In the genomic region with DNA sequence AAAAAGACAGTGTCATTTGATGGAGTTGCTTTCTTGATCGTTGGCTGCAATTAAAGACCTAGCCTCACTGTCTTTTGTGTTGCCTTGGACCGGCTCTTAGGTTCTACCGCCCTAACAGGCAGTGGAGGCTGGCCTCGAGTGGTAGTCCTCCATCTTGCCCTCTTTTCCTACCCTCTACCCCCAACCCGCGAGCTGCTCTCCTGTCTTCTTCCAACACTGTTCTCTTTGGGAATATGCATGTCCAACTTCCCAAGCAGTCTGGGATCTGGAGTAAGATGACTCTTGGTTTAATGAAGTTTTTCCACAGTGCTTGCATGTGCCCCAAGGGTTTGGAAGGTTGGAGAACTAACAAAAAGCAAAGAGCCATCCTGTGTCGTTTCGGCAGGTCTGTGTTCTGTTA, we compare ENCODE assay signal across 8 cellular contexts. TPM values are rescaled to one million over a fixed set of nuclear protein-coding genes. Genes with fewer than 3 reads are reported as not detected.
DNase-seq lines count a peak whose midpoint lies in the region; ATAC-seq and TF ChIP-seq lines count a peak whose summit lies in the region.
"Not testable (repeated sequence)": the region's sequence is repeated elsewhere in the genome, so short reads cannot be mapped to it uniquely, and the experiment has no call there.

No MANE protein-coding gene starts in this region.

- H3K56ac ChIP-seq in H9 (ENCODE audit: insufficient read length, low read depth, low read length): not testable (repeated sequence)

- not testable (repeated sequence) for H2BK20ac ChIP-seq in H9 (ENCODE audit: low read depth, low read length, poor library complexity, severe bottlenecking)

- not testable (repeated sequence) for ATAC-seq in activated T-helper 17 cell treated with anti-CD3 and anti-CD28 coated beads, Interleukin-2, amount 50 U/mL, for 72 hours (replicated peaks); stimulated activated naive B cell treated with anti-CD40 and anti-IgM and Interleukin-4, amounts not matched to agents 10 μg/mL and 1 μg/mL and 100 μg/mL, for 72 hours (replicated peaks)

- H2AK5ac ChIP-seq in H9 (ENCODE audit: insufficient read length, low read length): not testable (repeated sequence)

- H3K9me3 ChIP-seq in H9 (ENCODE audit: control insufficient read depth, low read depth, low read length); colonic mucosa; right atrium auricular region: not testable (repeated sequence)

- DNase-seq in AG04449 (ENCODE audit: low read depth, low spot score); H9; RWPE1 (ENCODE audit: low spot score); colonic mucosa; right atrium auricular region (ENCODE audit: low spot score); stimulated activated naive B cell treated with anti-CD40 and anti-IgM and Interleukin-4, amounts not matched to agents 10 μg/mL and 1 μg/mL and 100 μg/mL, for 72 hours: not testable (repeated sequence)

- H3K4me3 ChIP-seq in AG04449 (ENCODE audit: low read depth, low read length) (peak overlapping the region; percentile 59), right atrium auricular region (peak overlapping the region in 1 of 2 donors; percentile 81)
- not testable (repeated sequence) for H3K4me3 ChIP-seq in colonic mucosa

- H3K23ac ChIP-seq in H9 (ENCODE audit: insufficient read length, low read depth, low read length): not testable (repeated sequence)

- not testable (repeated sequence) for H3K36me3 ChIP-seq in colonic mucosa, right atrium auricular region

- H3K27ac Mint-ChIP-seq in H9 (peak overlapping the region in 1 of 3 experiments; percentile 19; a peak in 1 of 7 replicates), nephron (peak overlapping the region; percentile 81 to 95 (median 85))
- H3K27ac Mint-ChIP-seq in activated T-helper 17 cell treated with anti-CD3 and anti-CD28 coated beads, Interleukin-2, amount 50 U/mL, for 72 hours: peak overlapping the region; percentile 66
- H3K27ac Mint-ChIP-seq in stimulated activated naive B cell treated with anti-CD40 and anti-IgM and Interleukin-4, amounts not matched to agents 10 μg/mL and 1 μg/mL and 100 μg/mL, for 72 hours: peak overlapping the region; percentile 73

- not testable (repeated sequence) for H4K91ac ChIP-seq in H9 (ENCODE audit: insufficient read length, low read depth, low read length)

- POLR2A ChIA-PET in AG04449 (lab: Yijun Ruan, JAX); RWPE1 (lab: Yijun Ruan, JAX; ENCODE audit: low non-redundant PET): not testable (repeated sequence)

- H2BK5ac ChIP-seq in H9 (ENCODE audit: insufficient read length, low read length): not testable (repeated sequence)

- not testable (repeated sequence) for H2BK12ac ChIP-seq in H9 (ENCODE audit: insufficient read length, low read depth, low read length)

- H3K27ac ChIP-seq in H9 (ENCODE audit: insufficient read length, low read depth, low read length): not testable (repeated sequence)
- H3K27ac ChIP-seq in RWPE1 (peak overlapping the region; percentile 87), colonic mucosa (peak overlapping the region; percentile 91), right atrium auricular region (peak overlapping the region; percentile 86 to 96)

- H3K4ac ChIP-seq in H9 (ENCODE audit: low read depth, low read length): not testable (repeated sequence)

- not testable (repeated sequence) for H3T11ph ChIP-seq in H9 (ENCODE audit: low read length)

- H3K27me3 Mint-ChIP-seq in H9 (ENCODE audit: low read depth); activated T-helper 17 cell treated with anti-CD3 and anti-CD28 coated beads, Interleukin-2, amount 50 U/mL, for 72 hours; nephron (ENCODE audit: low read depth); stimulated activated naive B cell treated with anti-CD40 and anti-IgM and Interleukin-4, amounts not matched to agents 10 μg/mL and 1 μg/mL and 100 μg/mL, for 72 hours: not testable (repeated sequence)

- intact Hi-C loops in colonic mucosa (cut with DNase I): not testable (repeated sequence)

- not testable (repeated sequence) for H2BK15ac ChIP-seq in H9 (ENCODE audit: low read depth, low read length)

- not testable (repeated sequence) for H4K5ac ChIP-seq in H9 (ENCODE audit: insufficient read length, low read depth, low read length)

- CTCF ChIA-PET in AG04449 (lab: Yijun Ruan, JAX); RWPE1 (lab: Yijun Ruan, JAX): not testable (repeated sequence)

- H2BK120ac ChIP-seq in H9 (ENCODE audit: low read depth, low read length, poor library complexity, severe bottlenecking): not testable (repeated sequence)

- WGBS in H9 (ENCODE audit: extremely low coverage, insufficient read length, low lambda C conversion rate): no CpG with 5 or more reads among the region's 8 CpGs

- H3K79me1 ChIP-seq in H9 (ENCODE audit: insufficient read depth, low read depth, low read length, poor library complexity, severe bottlenecking): not testable (repeated sequence)

- H3K23me2 ChIP-seq in H9 (ENCODE audit: insufficient read length, low read depth, low read length, poor library complexity, severe bottlenecking): not testable (repeated sequence)

- not testable (repeated sequence) for H2AFZ ChIP-seq in H9 (ENCODE audit: low read length)

- not testable (repeated sequence) for H3K4me1 ChIP-seq in H9 (ENCODE audit: insufficient read depth, low read length); colonic mucosa
- H3K4me1 ChIP-seq in right atrium auricular region: peaks cover 0 to 25% of the 10 kb centered on the region in 2 donors

- H4K8ac ChIP-seq in H9 (replicated peaks; ENCODE audit: insufficient read length, low read depth, low read length): not testable (repeated sequence)

- not testable (repeated sequence) for H3K14ac ChIP-seq in H9 (ENCODE audit: insufficient read depth, low read length)

- not testable (repeated sequence) for H3K79me2 ChIP-seq in H9 (ENCODE audit: insufficient read depth, low read length)

- H3K4me1 Mint-ChIP-seq in H9 (peaks cover 20 to 35% of the 10 kb centered on the region in 2 experiments), nephron (peaks cover 23% of the 10 kb centered on the region)
- H3K4me1 Mint-ChIP-seq in activated T-helper 17 cell treated with anti-CD3 and anti-CD28 coated beads, Interleukin-2, amount 50 U/mL, for 72 hours: peaks cover 14% of the 10 kb centered on the region
- H3K4me1 Mint-ChIP-seq in stimulated activated naive B cell treated with anti-CD40 and anti-IgM and Interleukin-4, amounts not matched to agents 10 μg/mL and 1 μg/mL and 100 μg/mL, for 72 hours: peaks cover 12 to 28% of the 10 kb centered on the region in 2 donors

- not testable (repeated sequence) for TF ChIP-seq CTCF in AG04449 (IDR thresholded peaks at IDR 0.05; ENCODE audit: insufficient read depth, low read length, missing control alignments); H9 (conservative IDR thresholded peaks at IDR 0.05); RWPE1 (conservative IDR thresholded peaks at IDR 0.05; ENCODE audit: low read depth); colonic mucosa (IDR thresholded peaks at IDR 0.05); right atrium auricular region (IDR thresholded peaks at IDR 0.05); nephron (IDR thresholded peaks at IDR 0.05; ENCODE audit: unreplicated experiment in 3 of 3)

- not testable (repeated sequence) for H3K27me3 ChIP-seq in H9 (ENCODE audit: insufficient read depth, low read length); colonic mucosa; right atrium auricular region

- peak overlapping the region; percentile 54 for H3K4me2 ChIP-seq in H9 (ENCODE audit: insufficient read depth, insufficient read length, low read length)

- H3K9ac ChIP-seq in H9 (ENCODE audit: extremely low read depth, insufficient read length, low read length); colonic mucosa (ENCODE audit: low read depth in 2 of 2, low read length in 2 of 2): not testable (repeated sequence)

- H4K20me1 ChIP-seq in H9 (ENCODE audit: control insufficient read depth, insufficient read depth, insufficient read length): not testable (repeated sequence)

- H3K18ac ChIP-seq in H9 (ENCODE audit: insufficient read length, low read depth, low read length): not testable (repeated sequence)

- H3K36me3 Mint-ChIP-seq in H9 (ENCODE audit: insufficient read depth in 1 of 3, low read depth in 3 of 3) (peaks cover 7 to 22% (median 19%) of the 10 kb centered on the region in 3 experiments; a peak in 6 of 7 replicates), nephron (ENCODE audit: low read depth) (peaks cover 19% of the 10 kb centered on the region)
- peaks cover 24% of the 10 kb centered on the region for H3K36me3 Mint-ChIP-seq in activated T-helper 17 cell treated with anti-CD3 and anti-CD28 coated beads, Interleukin-2, amount 50 U/mL, for 72 hours (ENCODE audit: low read depth)
- not testable (repeated sequence) for H3K36me3 Mint-ChIP-seq in stimulated activated naive B cell treated with anti-CD40 and anti-IgM and Interleukin-4, amounts not matched to agents 10 μg/mL and 1 μg/mL and 100 μg/mL, for 72 hours

- peak overlapping the region; percentile 71 to 87 for H3K4me3 Mint-ChIP-seq in H9
- H3K4me3 Mint-ChIP-seq in activated T-helper 17 cell treated with anti-CD3 and anti-CD28 coated beads, Interleukin-2, amount 50 U/mL, for 72 hours: peak overlapping the region; percentile 73
- peak overlapping the region; percentile 81 to 91 (median 87) for H3K4me3 Mint-ChIP-seq in nephron
- H3K4me3 Mint-ChIP-seq in stimulated activated naive B cell treated with anti-CD40 and anti-IgM and Interleukin-4, amounts not matched to agents 10 μg/mL and 1 μg/mL and 100 μg/mL, for 72 hours: peak overlapping the region; percentile 78 to 84

- H3K9me3 Mint-ChIP-seq in H9; activated T-helper 17 cell treated with anti-CD3 and anti-CD28 coated beads, Interleukin-2, amount 50 U/mL, for 72 hours; nephron; stimulated activated naive B cell treated with anti-CD40 and anti-IgM and Interleukin-4, amounts not matched to agents 10 μg/mL and 1 μg/mL and 100 μg/mL, for 72 hours: not testable (repeated sequence)

RNA-seq across cellular contexts. Expression of a gene that starts 1.5 kb away (rescaled TPM):
- total RNA-seq in H9 (2021): 63.7 and 67.0 TPM in 2 replicates
- 10 to 100 TPM; 42.5 to 43.9 TPM for total RNA-seq in activated T-helper 17 cell treated with anti-CD3 and anti-CD28 coated beads, Interleukin-2, amount 50 U/mL, for 72 hours
- 10 to 100 TPM; 39.0 to 44.1 TPM for total RNA-seq in colonic mucosa
- 10 to 100 TPM; 22.3 to 28.3 TPM for total RNA-seq in right atrium auricular region

RNA-seq across cellular contexts. Expression of a gene that starts 53.4 kb away (rescaled TPM):
- total RNA-seq in H9 (2021): 37.6 and 39.3 TPM in 2 replicates
- 10 to 100 TPM; 21.2 to 30.3 TPM for total RNA-seq in activated T-helper 17 cell treated with anti-CD3 and anti-CD28 coated beads, Interleukin-2, amount 50 U/mL, for 72 hours
- total RNA-seq in colonic mucosa: 10 to 100 TPM; 20.4 to 30.2 TPM
- 10 to 100 TPM; 11.3 to 11.9 TPM for total RNA-seq in right atrium auricular region
